In the genomic region with DNA sequence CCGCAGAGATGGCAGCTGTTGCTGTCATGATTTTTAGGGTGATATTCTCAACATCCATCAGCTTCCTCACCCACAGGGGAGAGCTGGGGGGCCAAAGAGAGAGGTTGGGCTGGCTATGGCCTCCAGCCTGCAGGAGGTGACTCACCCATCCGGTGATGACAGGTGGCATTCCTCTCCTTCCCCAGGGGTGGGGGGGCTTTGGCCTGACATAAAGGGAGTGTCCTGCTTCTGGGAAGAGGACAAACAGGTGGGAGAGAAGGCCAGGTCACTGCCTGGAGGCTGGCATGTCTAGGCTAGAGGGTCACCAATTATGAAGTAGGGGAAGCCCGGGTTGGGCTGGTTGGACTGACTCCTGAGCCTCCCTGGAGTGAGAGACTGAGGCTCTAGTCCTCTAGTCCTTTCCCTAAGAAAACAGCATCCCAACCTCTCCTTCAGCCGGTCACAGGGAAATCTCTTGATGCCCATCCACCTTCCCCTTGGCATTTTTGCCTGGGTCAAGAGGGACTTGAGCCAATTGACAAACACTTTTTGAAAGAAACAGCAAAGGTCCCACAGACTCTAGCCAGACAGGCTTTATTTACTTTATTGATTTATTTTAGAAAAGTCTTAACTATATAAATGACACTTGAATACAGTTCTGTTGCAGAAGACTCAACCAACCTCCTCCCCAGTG, we compare ENCODE assay signal across 36 cellular contexts.
"Had no signal": no experiment of that assay in that cellular context is flagged by ENCODE, and none has a peak within 500 bp of the region (broad histone marks: within the 10 kb centered on the region; RNA-seq: fewer than 3 reads in every experiment).

No MANE protein-coding gene starts in this region.

- H3K27me3 Mint-ChIP-seq: activated B cell treated with CpG ODN at 0.5 μM for 24 hours; activated CD4-positive, alpha-beta memory T cell treated with anti-CD3 and anti-CD28 coated beads for 36 hours; activated CD4-positive, alpha-beta T cell treated with anti-CD3 and anti-CD28 coated beads, Interleukin-2, amount 10 ng/mL, durations not matched to agents 24 days and 14 days; activated CD8-positive, alpha-beta T cell treated with anti-CD3 and anti-CD28 coated beads for 36 hours; activated naive CD8-positive, alpha-beta T cell treated with anti-CD3 and anti-CD28 coated beads for 36 hours; activated T-helper 17 cell treated with anti-CD3 and anti-CD28 coated beads, Interleukin-2, amount 50 U/mL, for 72 hours had no signal

- H3K4me3 Mint-ChIP-seq: activated B cell treated with CpG ODN at 0.5 μM for 24 hours; activated CD4-positive, alpha-beta memory T cell treated with anti-CD3 and anti-CD28 coated beads for 36 hours; activated CD4-positive, alpha-beta T cell treated with anti-CD3 and anti-CD28 coated beads, Interleukin-2, amount 10 ng/mL, durations not matched to agents 24 days and 14 days; activated CD8-positive, alpha-beta T cell treated with anti-CD3 and anti-CD28 coated beads for 36 hours; activated naive CD4-positive, alpha-beta T cell treated with anti-CD3 and anti-CD28 coated beads for 36 hours; activated naive CD8-positive, alpha-beta T cell treated with anti-CD3 and anti-CD28 coated beads for 36 hours; activated T-cell treated with anti-CD3 and anti-CD28 coated beads, Interleukin-2, amount 50 U/mL, for 4 hours; activated T-cell treated with anti-CD3 and anti-CD28 coated beads, Interleukin-2, amount 50 U/mL, for 72 hours; activated T-helper 1 cell treated with anti-CD3 and anti-CD28 coated beads, Interleukin-12 subunit alpha, Interleukin-12 subunit beta, Interleukin-2, Interleukin-4 antibody, amounts not matched to agents 30 ng/mL and 10 ng/mL and 1 ng/mL, durations not matched to agents 14 hours and 24 hours and 36 hours; activated T-helper 17 cell treated with anti-CD3 and anti-CD28 coated beads, Interleukin-2, amount 50 U/mL, for 72 hours; T-helper 1 cell treated with Interleukin-12 subunit alpha and Interleukin-12 subunit beta and Interleukin-4 antibody, amounts not matched to agents 30 μg/mL and 1 μg/mL, for 36 hours; T-helper 2 cell treated with Interferon-gamma antibody and Interleukin-4, amounts not matched to agents 5 μg/mL and 100 μg/mL, for 36 hours had no signal

- DNase-seq: activated B cell treated with CpG ODN at 0.5 μM for 24 hours; activated CD4-positive, alpha-beta memory T cell treated with anti-CD3 and anti-CD28 coated beads for 36 hours; activated CD4-positive, alpha-beta T cell treated with anti-CD3 and anti-CD28 coated beads for 4 hours; activated CD4-positive, alpha-beta T cell treated with anti-CD3 and anti-CD28 coated beads, Interleukin-2, amount 10 ng/mL, durations not matched to agents 24 days and 14 days; activated CD4-positive, alpha-beta T cell treated with anti-CD3 and anti-CD28 coated beads, Interleukin-2, amount 50 U/mL, for 1 hour; activated CD4-positive, alpha-beta T cell treated with anti-CD3 and anti-CD28 coated beads, Interleukin-2, amount 50 U/mL, for 4 hours; activated CD4-positive, CD25-positive, alpha-beta regulatory T cell treated with anti-CD3 and anti-CD28 coated beads, Interleukin-2, amount 50 U/mL, for 72 hours; activated CD8-positive, alpha-beta memory T cell treated with anti-CD3 and anti-CD28 coated beads, Interleukin-2, amount 50 U/mL, for 4 hours; activated CD8-positive, alpha-beta T cell treated with anti-CD3 and anti-CD28 coated beads for 36 hours; activated effector memory CD4-positive, alpha-beta T cell treated with anti-CD3 and anti-CD28 coated beads, Interleukin-2, amount 50 U/mL, for 16 hours; activated gamma-delta T cell treated with Interleukin-2 at 50 U/mL for 16 hours; activated naive CD4-positive, alpha-beta T cell; activated naive CD4-positive, alpha-beta T cell treated with anti-CD3 and anti-CD28 coated beads for 36 hours; activated naive CD4-positive, alpha-beta T cell treated with anti-CD3 and anti-CD28 coated beads, Interleukin-2, amount 50 U/mL, for 16 hours; activated naive CD8-positive, alpha-beta T cell treated with anti-CD3 and anti-CD28 coated beads for 36 hours; activated T-cell treated with anti-CD3 and anti-CD28 coated beads for 4 hours; activated T-cell treated with anti-CD3 and anti-CD28 coated beads, Interleukin-2, amount 50 U/mL, for 1 hour; activated T-cell treated with anti-CD3 and anti-CD28 coated beads, Interleukin-2, amount 50 U/mL, for 4 hours; activated T-cell treated with anti-CD3 and anti-CD28 coated beads, Interleukin-2, amount 50 U/mL, for 72 hours; amniotic stem cell; body of pancreas; brain microvascular endothelial cell; central memory CD4-positive, alpha-beta T cell; T-helper 1 cell; T-helper 2 cell; T-helper 9 cell had no signal

- H3K27ac Mint-ChIP-seq: activated B cell treated with CpG ODN at 0.5 μM for 24 hours; activated CD4-positive, alpha-beta memory T cell treated with anti-CD3 and anti-CD28 coated beads for 36 hours; activated CD4-positive, alpha-beta T cell treated with anti-CD3 and anti-CD28 coated beads, Interleukin-2, amount 10 ng/mL, durations not matched to agents 24 days and 14 days; activated CD8-positive, alpha-beta T cell treated with anti-CD3 and anti-CD28 coated beads for 36 hours; activated naive CD4-positive, alpha-beta T cell treated with anti-CD3 and anti-CD28 coated beads for 36 hours; activated naive CD4-positive, alpha-beta T cell treated with anti-CD3 and anti-CD28 coated beads, Interleukin-2, amount 50 U/mL, for 72 hours; activated naive CD8-positive, alpha-beta T cell treated with anti-CD3 and anti-CD28 coated beads for 36 hours; activated T-cell treated with anti-CD3 and anti-CD28 coated beads, Interleukin-2, amount 50 U/mL, for 72 hours; activated T-helper 1 cell treated with anti-CD3 and anti-CD28 coated beads, Interleukin-12 subunit alpha, Interleukin-12 subunit beta, Interleukin-2, Interleukin-4 antibody, amounts not matched to agents 30 ng/mL and 10 ng/mL and 1 ng/mL, durations not matched to agents 14 hours and 24 hours and 36 hours; activated T-helper 17 cell treated with anti-CD3 and anti-CD28 coated beads, Interleukin-2, amount 50 U/mL, for 72 hours; T-helper 1 cell treated with Interleukin-12 subunit alpha and Interleukin-12 subunit beta and Interleukin-4 antibody, amounts not matched to agents 30 μg/mL and 1 μg/mL, for 36 hours; T-helper 2 cell treated with Interferon-gamma antibody and Interleukin-4, amounts not matched to agents 5 μg/mL and 100 μg/mL, for 36 hours had no signal

- ATAC-seq: activated CD8-positive, alpha-beta T cell treated with anti-CD3 and anti-CD28 coated beads for 36 hours; activated naive CD4-positive, alpha-beta T cell treated with anti-CD3 and anti-CD28 coated beads, Interleukin-2, amount 50 U/mL, for 72 hours; activated T-cell treated with anti-CD3 and anti-CD28 coated beads, Interleukin-2, amount 50 U/mL, for 4 hours; activated T-cell treated with anti-CD3 and anti-CD28 coated beads, Interleukin-2, amount 50 U/mL, for 72 hours; activated T-helper 17 cell treated with anti-CD3 and anti-CD28 coated beads, Interleukin-2, amount 50 U/mL, for 72 hours; body of pancreas had no signal

- H3K36me3 ChIP-seq: adrenal gland, brain microvascular endothelial cell, breast epithelium had no signal

- H3K4me3 ChIP-seq: adrenal gland, body of pancreas, breast epithelium had no signal

- H3K27me3 ChIP-seq: adrenal gland, body of pancreas, brain microvascular endothelial cell, breast epithelium had no signal

- H3K4me1 Mint-ChIP-seq: activated B cell treated with CpG ODN at 0.5 μM for 24 hours; activated CD4-positive, alpha-beta T cell treated with anti-CD3 and anti-CD28 coated beads, Interleukin-2, amount 10 ng/mL, durations not matched to agents 24 days and 14 days; activated naive CD8-positive, alpha-beta T cell treated with anti-CD3 and anti-CD28 coated beads for 36 hours; activated T-helper 17 cell treated with anti-CD3 and anti-CD28 coated beads, Interleukin-2, amount 50 U/mL, for 72 hours had no signal

- H3K36me3 Mint-ChIP-seq: activated CD4-positive, alpha-beta memory T cell treated with anti-CD3 and anti-CD28 coated beads for 36 hours had no signal

- H3K4me1 ChIP-seq: adrenal gland, body of pancreas, breast epithelium had no signal

- FAIRE-seq: astrocyte, TTC549 had no signal

- H3K27ac ChIP-seq: adrenal gland, body of pancreas, brain microvascular endothelial cell, breast epithelium, VCaP had no signal

- H3K9me3 ChIP-seq: adrenal gland had no signal
